9 cellular contexts compared by ENCODE assay signal in the genomic region with DNA sequence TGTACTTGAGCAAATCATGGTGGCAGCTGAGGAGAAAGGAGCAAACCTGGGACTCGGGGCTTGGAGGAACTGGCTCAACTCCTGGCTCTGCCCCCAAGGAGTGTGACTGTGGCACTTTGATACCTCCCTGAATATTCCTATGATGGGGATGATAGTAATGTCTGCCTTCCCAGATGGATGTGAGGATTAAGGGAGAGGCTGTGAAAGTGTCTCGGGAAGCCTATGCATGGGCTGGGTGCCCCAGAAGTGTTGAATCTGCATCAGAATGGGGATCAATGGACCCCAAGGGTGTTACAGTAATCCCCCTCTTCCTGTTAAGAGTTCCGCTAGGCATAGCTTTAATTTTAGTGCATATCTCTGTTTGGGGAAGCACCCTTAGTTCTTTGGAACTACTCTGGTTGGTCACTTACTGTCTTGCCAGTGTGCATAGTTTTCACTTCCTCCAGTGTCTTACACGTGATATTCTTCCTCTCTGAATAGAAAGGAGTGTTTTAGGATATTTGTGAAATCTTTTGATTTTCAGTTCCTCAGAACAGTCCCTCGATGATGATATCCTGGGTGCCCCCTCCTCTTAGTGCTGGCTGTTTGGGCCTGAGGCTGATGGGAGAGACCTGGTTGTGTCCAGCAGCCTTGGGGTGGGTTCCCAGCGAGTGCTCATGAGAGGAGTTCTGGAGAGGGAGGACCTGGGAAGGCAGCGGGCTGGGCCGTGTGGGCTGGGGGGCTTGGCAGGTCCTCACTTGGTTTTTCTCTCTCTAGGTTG.
DNase-seq lines count a peak whose midpoint lies in the region; ATAC-seq and TF ChIP-seq lines count a peak whose summit lies in the region.
"Had no signal": no experiment of that assay in that cellular context is flagged by ENCODE, and none has a peak within 500 bp of the region (broad histone marks: within the 10 kb centered on the region; RNA-seq: fewer than 3 reads in every experiment).

No MANE protein-coding gene starts in this region.

- H3K9me3 Mint-ChIP-seq in mesothelial cell of epicardium: no peaks in the 10 kb centered on the region
- no peaks in the 10 kb centered on the region for H3K9me3 Mint-ChIP-seq in activated naive CD4-positive, alpha-beta T cell treated with anti-CD3 and anti-CD28 coated beads, Interleukin-2, amount 10 ng/mL, durations not matched to agents 7 days and 5 days

- H2AFZ ChIP-seq in Karpas-422 (ENCODE audit: low read length): no peak overlapping the region

- H4K20me1 ChIP-seq in Karpas-422 (ENCODE audit: insufficient read depth, low read depth, low read length): no peaks in the 10 kb centered on the region

- H3K79me2 ChIP-seq in Karpas-422 (ENCODE audit: low read length): no peaks in the 10 kb centered on the region

- CTCF ChIA-PET in activated naive CD4-positive, alpha-beta T cell treated with anti-CD3 and anti-CD28 coated beads, Interleukin-2, amount 10 ng/mL, durations not matched to agents 7 days and 5 days (lab: Charles Lee): no interaction called here

- H3K9ac ChIP-seq in Karpas-422 (ENCODE audit: low read length): no peak overlapping the region

- TF ChIP-seq CTCF in lung (IDR thresholded peaks at IDR 0.05; ENCODE audit: control extremely low read depth, extremely low read depth): no peak
- no peak for TF ChIP-seq CTCF in mesothelial cell of epicardium (IDR thresholded peaks at IDR 0.05; ENCODE audit: unreplicated experiment)

- peaks cover 17% of the 10 kb centered on the region for H3K4me1 ChIP-seq in Karpas-422 (ENCODE audit: low read length)
- peaks cover 0 to 4% of the 10 kb centered on the region in 2 donors for H3K4me1 ChIP-seq in lung (ENCODE audit: control insufficient read depth in 2 of 2, insufficient read depth in 2 of 2, low read length in 2 of 2)

- H3K4me1 Mint-ChIP-seq in mesothelial cell of epicardium: peaks cover 1% of the 10 kb centered on the region
- H3K4me1 Mint-ChIP-seq in activated naive CD4-positive, alpha-beta T cell treated with anti-CD3 and anti-CD28 coated beads, Interleukin-2, amount 10 ng/mL, durations not matched to agents 7 days and 5 days: peaks cover 13% of the 10 kb centered on the region

- no peaks in the 10 kb centered on the region for H3K9me3 ChIP-seq in Karpas-422 (ENCODE audit: low read length)
- peaks cover 0 to 1% of the 10 kb centered on the region in 2 donors for H3K9me3 ChIP-seq in lung (ENCODE audit: control insufficient read depth in 2 of 2, insufficient read depth in 1 of 2, low read length in 1 of 2)

- no peak overlapping the region for H3K27ac Mint-ChIP-seq in mesothelial cell of epicardium
- no peak overlapping the region for H3K27ac Mint-ChIP-seq in activated naive CD4-positive, alpha-beta T cell treated with anti-CD3 and anti-CD28 coated beads, Interleukin-2, amount 10 ng/mL, durations not matched to agents 7 days and 5 days

- DNase-seq in H7: peak; percentile 78
- peak; percentile 45 for DNase-seq in Karpas-422
- no peak for DNase-seq in lung (ENCODE audit: low spot score)
- no peak for DNase-seq in mesothelial cell of epicardium (ENCODE audit: low spot score in 2 of 2, unreplicated experiment in 2 of 2)
- DNase-seq in activated naive CD4-positive, alpha-beta T cell treated with anti-CD3 and anti-CD28 coated beads, Interleukin-2, amount 10 ng/mL, durations not matched to agents 7 days and 5 days: no peak
- no peak for DNase-seq in NCI-H2171 (lab: John Stamatoyannopoulos, UW)
- no peak for DNase-seq in DMS79 treated with DMSO at 0.1 percent for 48 hours (lab: John Stamatoyannopoulos, UW)

- H3K4me3 Mint-ChIP-seq in mesothelial cell of epicardium: no peak overlapping the region
- no peak overlapping the region for H3K4me3 Mint-ChIP-seq in activated naive CD4-positive, alpha-beta T cell treated with anti-CD3 and anti-CD28 coated beads, Interleukin-2, amount 10 ng/mL, durations not matched to agents 7 days and 5 days

- H3K27ac ChIP-seq in Karpas-422 (ENCODE audit: low read length): no peak overlapping the region
- H3K27ac ChIP-seq in lung (ENCODE audit: low read depth in 1 of 2, low read length in 1 of 2): peak overlapping the region in 1 of 2 donors; percentile 42
- H3K27ac ChIP-seq: cardiac muscle cell had no signal

- peaks cover 12% of the 10 kb centered on the region for H3K27me3 Mint-ChIP-seq in mesothelial cell of epicardium (ENCODE audit: low read depth)
- H3K27me3 Mint-ChIP-seq in activated naive CD4-positive, alpha-beta T cell treated with anti-CD3 and anti-CD28 coated beads, Interleukin-2, amount 10 ng/mL, durations not matched to agents 7 days and 5 days: peaks cover 39% of the 10 kb centered on the region

- H3K4me3 ChIP-seq in H7 (ENCODE audit: insufficient read depth, low read depth, low read length) (no peak overlapping the region), Karpas-422 (ENCODE audit: low read length) (no peak overlapping the region), lung (no peak overlapping the region)
- H3K4me3 ChIP-seq: cardiac muscle cell had no signal

- no peaks in the 10 kb centered on the region for H3K36me3 Mint-ChIP-seq in mesothelial cell of epicardium
- no peaks in the 10 kb centered on the region for H3K36me3 Mint-ChIP-seq in activated naive CD4-positive, alpha-beta T cell treated with anti-CD3 and anti-CD28 coated beads, Interleukin-2, amount 10 ng/mL, durations not matched to agents 7 days and 5 days

- ATAC-seq in GM18868 (IDR thresholded peaks at IDR 0.05; ENCODE audit: unreplicated experiment) (peak; percentile 72), lung (ENCODE audit: insufficient read depth, low FRiP score) (peak; percentile 63)

- no peaks in the 10 kb centered on the region for H3K9me2 ChIP-seq in Karpas-422 (replicated peaks; ENCODE audit: insufficient read depth, low read length)

- H3K27me3 ChIP-seq in H7 (ENCODE audit: control insufficient read depth, insufficient read depth, low read length): peaks cover 5% of the 10 kb centered on the region; the same call in 1 of the 2 replicates
- no peaks in the 10 kb centered on the region for H3K27me3 ChIP-seq in Karpas-422 (ENCODE audit: low read length)
- H3K27me3 ChIP-seq in lung (ENCODE audit: control insufficient read depth, insufficient read depth): no peaks in the 10 kb centered on the region
- H3K27me3 ChIP-seq: cardiac muscle cell had no signal

- no peak overlapping the region for H3K4me2 ChIP-seq in Karpas-422 (ENCODE audit: low read depth, low read length, poor library complexity, severe bottlenecking)

- WGBS in lung, 2 donors: 71 to 73% methylated on average over 8 of the region's 8 CpGs

- H3K36me3 ChIP-seq in H7 (replicated peaks; ENCODE audit: control insufficient read depth, insufficient read depth, low read length): no peaks in the 10 kb centered on the region
- no peaks in the 10 kb centered on the region for H3K36me3 ChIP-seq in Karpas-422 (ENCODE audit: insufficient read depth, low read length)
- H3K36me3 ChIP-seq in lung (ENCODE audit: control insufficient read depth in 2 of 2, insufficient read depth in 2 of 2, low read length in 2 of 2): peaks cover 0 to 7% of the 10 kb centered on the region in 2 donors

Comparison
In these comparisons a context has a peak if more than half of its experiments do, and no peak if none do; other contexts are left out.
1. DNase-seq: peak in H7 (single experiment) and Karpas-422 (single experiment); none in lung (single experiment), mesothelial cell of epicardium (0 of 2), activated naive CD4-positive, alpha-beta T cell treated with anti-CD3 and anti-CD28 coated beads, Interleukin-2, amount 10 ng/mL, durations not matched to agents 7 days and 5 days (single experiment), NCI-H2171 (single experiment) and DMS79 treated with DMSO at 0.1 percent for 48 hours (single experiment).